In the genomic region with DNA sequence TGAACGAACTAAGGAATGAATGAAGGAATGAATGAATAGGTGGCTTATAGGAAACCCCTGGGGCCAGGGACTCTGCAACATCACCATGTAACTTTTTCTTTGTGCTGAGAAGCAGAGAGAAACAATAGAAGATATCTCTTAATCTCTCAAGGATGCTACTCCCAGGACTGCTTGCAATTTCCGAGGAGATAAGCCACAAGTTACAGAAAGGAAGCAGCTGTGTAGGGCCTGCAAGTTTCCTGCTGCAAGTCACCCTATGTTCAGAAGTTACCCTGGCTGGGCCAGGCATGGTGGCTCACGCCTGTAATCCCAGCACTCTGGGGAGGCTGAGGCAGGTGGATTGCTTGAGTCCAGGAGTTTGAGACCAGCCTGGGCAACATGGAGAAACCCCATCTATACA, we compare ENCODE assay signal across 17 cellular contexts. TPM values are rescaled to one million over a fixed set of nuclear protein-coding genes. Genes with fewer than 3 reads are reported as not detected.
DNase-seq lines count a peak whose midpoint lies in the region; ATAC-seq and TF ChIP-seq lines count a peak whose summit lies in the region.
"Had no signal": no experiment of that assay in that cellular context is flagged by ENCODE, and none has a peak within 500 bp of the region (broad histone marks: within the 10 kb centered on the region; RNA-seq: fewer than 3 reads in every experiment).

No MANE protein-coding gene starts in this region.

- H3K27me3 ChIP-seq in neutrophil (no peaks in the 10 kb centered on the region), MG63 (no peaks in the 10 kb centered on the region), PC-3 (ENCODE audit: low read length) (no peaks in the 10 kb centered on the region)

- POLR2A ChIA-PET in PC-3 (lab: Charles Lee; ENCODE audit: unreplicated experiment) = no interaction called here

- no peaks in the 10 kb centered on the region for H3K9me2 ChIP-seq in PC-3 (replicated peaks; ENCODE audit: low read length)

- no peaks in the 10 kb centered on the region for H3K9me3 ChIP-seq in neutrophil
- H3K9me3 ChIP-seq in MG63 = no peaks in the 10 kb centered on the region
- no peaks in the 10 kb centered on the region for H3K9me3 ChIP-seq in PC-3 (ENCODE audit: low read length)
- H3K9me3 ChIP-seq: thoracic aorta had no signal

- no peak for TF ChIP-seq CTCF in neutrophil (IDR thresholded peaks at IDR 0.05)
- no peak for TF ChIP-seq CTCF in PC-3 (conservative IDR thresholded peaks at IDR 0.05; ENCODE audit: low read depth, low read length)

- no peak overlapping the region for H3K9ac ChIP-seq in PC-3 (ENCODE audit: low read length)

- no peaks in the 10 kb centered on the region for H3K36me3 Mint-ChIP-seq in activated CD4-positive, alpha-beta T cell treated with anti-CD3 and anti-CD28 coated beads, Interleukin-2, amount 10 ng/mL, durations not matched to agents 24 days and 14 days (ENCODE audit: low read depth)
- H3K36me3 Mint-ChIP-seq in activated T-helper 1 cell treated with anti-CD3 and anti-CD28 coated beads, Interleukin-12 subunit alpha, Interleukin-12 subunit beta, Interleukin-2, Interleukin-4 antibody, amounts not matched to agents 30 ng/mL and 10 ng/mL and 1 ng/mL, durations not matched to agents 14 hours and 24 hours and 36 hours (ENCODE audit: low read depth) = no peaks in the 10 kb centered on the region

- H3K4me2 ChIP-seq in PC-3 (ENCODE audit: low read length) = no peak overlapping the region

- no peaks in the 10 kb centered on the region for H3K27me3 Mint-ChIP-seq in activated CD4-positive, alpha-beta T cell treated with anti-CD3 and anti-CD28 coated beads, Interleukin-2, amount 10 ng/mL, durations not matched to agents 24 days and 14 days
- peaks cover 1% of the 10 kb centered on the region for H3K27me3 Mint-ChIP-seq in activated T-helper 1 cell treated with anti-CD3 and anti-CD28 coated beads, Interleukin-12 subunit alpha, Interleukin-12 subunit beta, Interleukin-2, Interleukin-4 antibody, amounts not matched to agents 30 ng/mL and 10 ng/mL and 1 ng/mL, durations not matched to agents 14 hours and 24 hours and 36 hours (ENCODE audit: insufficient read depth)

- H3K27ac Mint-ChIP-seq in activated CD4-positive, alpha-beta T cell treated with anti-CD3 and anti-CD28 coated beads, Interleukin-2, amount 10 ng/mL, durations not matched to agents 24 days and 14 days = no peak overlapping the region
- H3K27ac Mint-ChIP-seq in activated T-helper 1 cell treated with anti-CD3 and anti-CD28 coated beads, Interleukin-12 subunit alpha, Interleukin-12 subunit beta, Interleukin-2, Interleukin-4 antibody, amounts not matched to agents 30 ng/mL and 10 ng/mL and 1 ng/mL, durations not matched to agents 14 hours and 24 hours and 36 hours = peak overlapping the region; percentile 20

- no peaks in the 10 kb centered on the region for H3K79me2 ChIP-seq in PC-3 (ENCODE audit: low read length)

- CTCF ChIA-PET in PC-3 (lab: Charles Lee) = no interaction called here

- no peak for ATAC-seq in PC-3

- peak; percentile 67 for DNase-seq in activated CD4-positive, alpha-beta T cell treated with anti-CD3 and anti-CD28 coated beads, Interleukin-2, amount 10 ng/mL, durations not matched to agents 24 days and 14 days
- DNase-seq in activated CD4-positive, alpha-beta T cell treated with anti-CD3 and anti-CD28 coated beads for 4 hours = no peak
- DNase-seq in Kasumi-1 (lab: John Stamatoyannopoulos, UW) = peak; percentile 98
- no peak for DNase-seq in activated T-helper 1 cell treated with anti-CD3 and anti-CD28 coated beads, Interleukin-12 subunit alpha, Interleukin-12 subunit beta, Interleukin-2, Interleukin-4 antibody, amounts not matched to agents 30 ng/mL and 10 ng/mL and 1 ng/mL, durations not matched to agents 14 hours and 24 hours and 36 hours (ENCODE audit: low spot score)
- no peak for DNase-seq in MG63
- DNase-seq in stimulated activated CD4-positive, alpha-beta T cell treated with anti-CD3 and anti-CD28 coated beads, Interleukin-12 subunit alpha, Interleukin-12 subunit beta, amount 100 ng/mL, for 4 hours = no peak
- no peak for DNase-seq in PC-3
- DNase-seq: 8988T; activated CD4-positive, alpha-beta T cell treated with anti-CD3 and anti-CD28 coated beads, Interleukin-2, amount 50 U/mL, for 4 hours; cerebellar nuclear complex; H9; NCI-H1092 treated with DMSO at 0.1 percent for 48 hours; NCI-H748 treated with DMSO at 0.1 percent for 48 hours; stimulated activated CD4-positive, alpha-beta T cell treated with anti-CD3 and anti-CD28 coated beads, Interleukin-4, amount 100 ng/mL, for 24 hours had no signal

- intact Hi-C loops in activated CD4-positive, alpha-beta T cell treated with anti-CD3 and anti-CD28 coated beads, Interleukin-2, amount 10 ng/mL, durations not matched to agents 24 days and 14 days (cut with micrococcal nuclease) = no loop called here
- intact Hi-C loops in activated T-helper 1 cell treated with anti-CD3 and anti-CD28 coated beads, Interleukin-12 subunit alpha, Interleukin-12 subunit beta, Interleukin-2, Interleukin-4 antibody, amounts not matched to agents 30 ng/mL and 10 ng/mL and 1 ng/mL, durations not matched to agents 14 hours and 24 hours and 36 hours (cut with micrococcal nuclease) = no loop called here
- intact Hi-C loops in PC-3 (cut with micrococcal nuclease) = no loop called here

- H3K36me3 ChIP-seq in neutrophil (no peaks in the 10 kb centered on the region), MG63 (no peaks in the 10 kb centered on the region), PC-3 (ENCODE audit: low read depth, low read length) (no peaks in the 10 kb centered on the region)
- H3K36me3 ChIP-seq: thoracic aorta had no signal

- H3K9me3 Mint-ChIP-seq in activated CD4-positive, alpha-beta T cell treated with anti-CD3 and anti-CD28 coated beads, Interleukin-2, amount 10 ng/mL, durations not matched to agents 24 days and 14 days = no peaks in the 10 kb centered on the region
- H3K9me3 Mint-ChIP-seq in activated T-helper 1 cell treated with anti-CD3 and anti-CD28 coated beads, Interleukin-12 subunit alpha, Interleukin-12 subunit beta, Interleukin-2, Interleukin-4 antibody, amounts not matched to agents 30 ng/mL and 10 ng/mL and 1 ng/mL, durations not matched to agents 14 hours and 24 hours and 36 hours = no peaks in the 10 kb centered on the region
- H3K9me3 Mint-ChIP-seq: H9, neural crest cell had no signal

- H3K4me3 ChIP-seq in neutrophil (ENCODE audit: low read depth in 1 of 2, low read length in 1 of 2) (peak overlapping the region in 1 of 2 experiments; percentile 48), MG63 (no peak overlapping the region), PC-3 (ENCODE audit: low read length) (no peak overlapping the region)
- H3K4me3 ChIP-seq: thoracic aorta had no signal

- no TSS peak for BruUV-seq in PC-3 (replicated peaks; lab: Mats Ljungman, UMichigan)

- no peaks in the 10 kb centered on the region for H3F3A ChIP-seq in PC-3 (ENCODE audit: low read length, unreplicated experiment)

- H4K20me1 ChIP-seq in PC-3 (ENCODE audit: low read length) = no peaks in the 10 kb centered on the region

- no peak overlapping the region for H3K4me3 Mint-ChIP-seq in activated CD4-positive, alpha-beta T cell treated with anti-CD3 and anti-CD28 coated beads, Interleukin-2, amount 10 ng/mL, durations not matched to agents 24 days and 14 days
- no peak overlapping the region for H3K4me3 Mint-ChIP-seq in activated T-helper 1 cell treated with anti-CD3 and anti-CD28 coated beads, Interleukin-12 subunit alpha, Interleukin-12 subunit beta, Interleukin-2, Interleukin-4 antibody, amounts not matched to agents 30 ng/mL and 10 ng/mL and 1 ng/mL, durations not matched to agents 14 hours and 24 hours and 36 hours
- H3K4me3 Mint-ChIP-seq: H9, neural crest cell had no signal

- peak overlapping the region; percentile 86 for H3K27ac ChIP-seq in neutrophil
- H3K27ac ChIP-seq in PC-3 (ENCODE audit: low read length) = no peak overlapping the region
- H3K27ac ChIP-seq: thoracic aorta had no signal

- no peak overlapping the region for H2AFZ ChIP-seq in PC-3 (ENCODE audit: low read length)

- H3K4me1 Mint-ChIP-seq in activated CD4-positive, alpha-beta T cell treated with anti-CD3 and anti-CD28 coated beads, Interleukin-2, amount 10 ng/mL, durations not matched to agents 24 days and 14 days = peaks cover 14% of the 10 kb centered on the region
- peaks cover 9% of the 10 kb centered on the region for H3K4me1 Mint-ChIP-seq in activated T-helper 1 cell treated with anti-CD3 and anti-CD28 coated beads, Interleukin-12 subunit alpha, Interleukin-12 subunit beta, Interleukin-2, Interleukin-4 antibody, amounts not matched to agents 30 ng/mL and 10 ng/mL and 1 ng/mL, durations not matched to agents 14 hours and 24 hours and 36 hours (ENCODE audit: low read depth)

- H3K4me1 ChIP-seq in neutrophil (ENCODE audit: control insufficient read depth in 1 of 2, insufficient read depth in 1 of 2, low read depth in 1 of 2, low read length in 1 of 2) = peaks cover 24 to 28% of the 10 kb centered on the region in 2 experiments
- peaks cover 33% of the 10 kb centered on the region for H3K4me1 ChIP-seq in PC-3 (ENCODE audit: insufficient read depth, low read length)

RNA-seq across cellular contexts. Expression of a gene that starts 7.3 kb away (rescaled TPM):
- total RNA-seq in activated CD4-positive, alpha-beta T cell treated with anti-CD3 and anti-CD28 coated beads, Interleukin-2, amount 10 ng/mL, durations not matched to agents 24 days and 14 days = 39.3 and 40.2 TPM in 2 replicates
- 40.8 TPM in 2 replicates for total RNA-seq in activated T-helper 1 cell treated with anti-CD3 and anti-CD28 coated beads, Interleukin-12 subunit alpha, Interleukin-12 subunit beta, Interleukin-2, Interleukin-4 antibody, amounts not matched to agents 30 ng/mL and 10 ng/mL and 1 ng/mL, durations not matched to agents 14 hours and 24 hours and 36 hours
- 4.4 and 6.2 TPM in 2 replicates for total RNA-seq in MG63 (2014; rRNA removed; shearing (Covaris generic); ENCODE audit: low replicate concordance)
- 38.7 and 44.8 TPM in 2 replicates for total RNA-seq in PC-3 (2014; rRNA removed)

RNA-seq across cellular contexts. Expression of a gene that starts 19.0 kb away (rescaled TPM):
- 13.0 and 13.5 TPM in 2 replicates for total RNA-seq in activated CD4-positive, alpha-beta T cell treated with anti-CD3 and anti-CD28 coated beads, Interleukin-2, amount 10 ng/mL, durations not matched to agents 24 days and 14 days
- 14.9 and 15.0 TPM in 2 replicates for total RNA-seq in activated T-helper 1 cell treated with anti-CD3 and anti-CD28 coated beads, Interleukin-12 subunit alpha, Interleukin-12 subunit beta, Interleukin-2, Interleukin-4 antibody, amounts not matched to agents 30 ng/mL and 10 ng/mL and 1 ng/mL, durations not matched to agents 14 hours and 24 hours and 36 hours
- 11.6 and 24.6 TPM in 2 replicates for total RNA-seq in MG63 (2014; rRNA removed; shearing (Covaris generic); ENCODE audit: low replicate concordance)
- total RNA-seq in PC-3 (2014; rRNA removed) = 28.5 and 31.4 TPM in 2 replicates

RNA-seq across cellular contexts. Expression of a gene that starts 43.2 kb away (rescaled TPM):
- 70.7 and 75.5 TPM in 2 replicates for total RNA-seq in activated CD4-positive, alpha-beta T cell treated with anti-CD3 and anti-CD28 coated beads, Interleukin-2, amount 10 ng/mL, durations not matched to agents 24 days and 14 days
- total RNA-seq in activated T-helper 1 cell treated with anti-CD3 and anti-CD28 coated beads, Interleukin-12 subunit alpha, Interleukin-12 subunit beta, Interleukin-2, Interleukin-4 antibody, amounts not matched to agents 30 ng/mL and 10 ng/mL and 1 ng/mL, durations not matched to agents 14 hours and 24 hours and 36 hours = 71.7 and 76.2 TPM in 2 replicates
- total RNA-seq in MG63 (2014; rRNA removed; shearing (Covaris generic); ENCODE audit: low replicate concordance) = 13.9 and 16.0 TPM in 2 replicates
- 89.7 and 106 TPM in 2 replicates for total RNA-seq in PC-3 (2014; rRNA removed)

RNA-seq across cellular contexts. Expression of a gene that starts 49.9 kb away (rescaled TPM):
- total RNA-seq in activated CD4-positive, alpha-beta T cell treated with anti-CD3 and anti-CD28 coated beads, Interleukin-2, amount 10 ng/mL, durations not matched to agents 24 days and 14 days = 45.4 and 52.2 TPM in 2 replicates
- total RNA-seq in activated T-helper 1 cell treated with anti-CD3 and anti-CD28 coated beads, Interleukin-12 subunit alpha, Interleukin-12 subunit beta, Interleukin-2, Interleukin-4 antibody, amounts not matched to agents 30 ng/mL and 10 ng/mL and 1 ng/mL, durations not matched to agents 14 hours and 24 hours and 36 hours = 51.4 and 54.6 TPM in 2 replicates
- total RNA-seq in MG63 (2014; rRNA removed; shearing (Covaris generic); ENCODE audit: low replicate concordance) = 31.4 and 57.1 TPM in 2 replicates
- total RNA-seq in PC-3 (2014; rRNA removed) = 50.8 and 52.1 TPM in 2 replicates

RNA-seq across cellular contexts. Expression of a gene that starts 52.8 kb away (rescaled TPM):
- 72.8 and 74.4 TPM in 2 replicates for total RNA-seq in activated CD4-positive, alpha-beta T cell treated with anti-CD3 and anti-CD28 coated beads, Interleukin-2, amount 10 ng/mL, durations not matched to agents 24 days and 14 days
- total RNA-seq in activated T-helper 1 cell treated with anti-CD3 and anti-CD28 coated beads, Interleukin-12 subunit alpha, Interleukin-12 subunit beta, Interleukin-2, Interleukin-4 antibody, amounts not matched to agents 30 ng/mL and 10 ng/mL and 1 ng/mL, durations not matched to agents 14 hours and 24 hours and 36 hours = 72.3 and 80.2 TPM in 2 replicates
- total RNA-seq in MG63 (2014; rRNA removed; shearing (Covaris generic); ENCODE audit: low replicate concordance) = 50.0 and 81.5 TPM in 2 replicates
- total RNA-seq in PC-3 (2014; rRNA removed) = 213 and 276 TPM in 2 replicates

Comparison
In these comparisons a context has a peak if more than half of its experiments do, and no peak if none do; other contexts are left out.
1. DNase-seq: peak in activated CD4-positive, alpha-beta T cell treated with anti-CD3 and anti-CD28 coated beads, Interleukin-2, amount 10 ng/mL, durations not matched to agents 24 days and 14 days (single experiment) and Kasumi-1 (2 of 2); none in activated CD4-positive, alpha-beta T cell treated with anti-CD3 and anti-CD28 coated beads for 4 hours (0 of 2), activated T-helper 1 cell treated with anti-CD3 and anti-CD28 coated beads, Interleukin-12 subunit alpha, Interleukin-12 subunit beta, Interleukin-2, Interleukin-4 antibody, amounts not matched to agents 30 ng/mL and 10 ng/mL and 1 ng/mL, durations not matched to agents 14 hours and 24 hours and 36 hours (single experiment), MG63 (single experiment), stimulated activated CD4-positive, alpha-beta T cell treated with anti-CD3 and anti-CD28 coated beads, Interleukin-12 subunit alpha, Interleukin-12 subunit beta, amount 100 ng/mL, for 4 hours (single experiment) and PC-3 (single experiment).